Comparison of ENCODE assay signal across 30 cellular contexts in the genomic region with DNA sequence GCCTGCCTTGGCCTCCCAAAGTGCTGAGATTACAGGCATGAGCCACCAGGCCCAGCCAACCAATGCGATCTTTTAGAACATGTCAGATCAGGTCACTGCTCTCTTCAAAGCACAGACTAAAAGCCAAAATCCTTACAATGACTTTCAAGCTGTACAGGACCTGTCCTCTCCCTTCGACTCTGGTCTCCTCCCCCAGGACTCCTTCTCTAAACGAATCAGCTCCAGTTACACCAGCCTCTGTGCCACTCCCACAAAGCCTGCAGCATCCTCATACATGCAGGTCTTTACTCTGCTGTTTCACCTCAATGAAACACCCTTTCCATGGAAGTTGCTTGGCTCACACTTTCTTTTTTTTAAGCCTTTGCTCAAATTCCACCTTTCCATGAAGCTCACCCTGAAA.
"Had no signal": no experiment of that assay in that cellular context is flagged by ENCODE, and none has a peak within 500 bp of the region (broad histone marks: within the 10 kb centered on the region; RNA-seq: fewer than 3 reads in every experiment).

No MANE protein-coding gene starts in this region.

- H3K9me3 Mint-ChIP-seq: memory B cell; natural killer cell treated with Interleukin-12 subunit alpha and Interleukin-12 subunit beta and Interleukin-15 and Interleukin-18, amount 100 ng/mL, for 72 hours; neural crest cell; stimulated activated effector memory CD8-positive, alpha-beta T cell treated with anti-CD3 and anti-CD28 coated beads, Interleukin-12 subunit alpha, Interleukin-12 subunit beta, amount 100 ng/mL, for 72 hours; stimulated activated naive CD8-positive, alpha-beta T cell treated with anti-CD3 and anti-CD28 coated beads, Interleukin-15, Interleukin-2, amounts not matched to agents 100 ng/mL and 50 ng/mL, for 24 hours had no signal

- H3K27ac ChIP-seq: heart left ventricle, left ventricle myocardium inferior, ovary, prostate gland, skin epidermis, suprapubic skin, thoracic aorta, tibial artery, upper lobe of right lung had no signal

- H3K36me3 ChIP-seq: heart left ventricle, left ventricle myocardium inferior, ovary, prostate gland, suprapubic skin, thoracic aorta, tibial artery, upper lobe of right lung had no signal

- H3K4me3 Mint-ChIP-seq: immature natural killer cell; memory B cell; naive thymus-derived CD4-positive, alpha-beta T cell; natural killer cell treated with Interleukin-12 subunit alpha and Interleukin-12 subunit beta and Interleukin-15 and Interleukin-18, amount 100 ng/mL, for 72 hours; neural crest cell; stimulated activated effector memory CD8-positive, alpha-beta T cell treated with anti-CD3 and anti-CD28 coated beads, Interleukin-12 subunit alpha, Interleukin-12 subunit beta, amount 100 ng/mL, for 72 hours; stimulated activated naive CD8-positive, alpha-beta T cell treated with anti-CD3 and anti-CD28 coated beads, Interleukin-15, Interleukin-2, amounts not matched to agents 100 ng/mL and 50 ng/mL, for 24 hours had no signal

- H3K36me3 Mint-ChIP-seq: immature natural killer cell; memory B cell; naive thymus-derived CD4-positive, alpha-beta T cell; natural killer cell treated with Interleukin-12 subunit alpha and Interleukin-12 subunit beta and Interleukin-15 and Interleukin-18, amount 100 ng/mL, for 72 hours; stimulated activated effector memory CD8-positive, alpha-beta T cell treated with anti-CD3 and anti-CD28 coated beads, Interleukin-12 subunit alpha, Interleukin-12 subunit beta, amount 100 ng/mL, for 72 hours had no signal

- H3K27me3 ChIP-seq: heart left ventricle, ovary, suprapubic skin, tibial artery, upper lobe of right lung had no signal

- H3K4me3 ChIP-seq: heart left ventricle, left ventricle myocardium inferior, lung, mucosa of descending colon, ovary, prostate gland, skin epidermis, suprapubic skin, thoracic aorta, tibial artery, upper lobe of right lung had no signal

- DNase-seq: heart left ventricle; hypothalamus; immature natural killer cell; kidney; left colon; left ventricle myocardium inferior; midbrain; mucosa of descending colon; naive thymus-derived CD4-positive, alpha-beta T cell; ovary; retina; right cardiac atrium; stimulated activated CD4-positive, alpha-beta T cell treated with anti-CD3 and anti-CD28 coated beads, Interleukin-12 subunit alpha, Interleukin-12 subunit beta, amount 100 ng/mL, for 4 hours; stimulated activated CD4-positive, alpha-beta T cell treated with anti-CD3 and anti-CD28 coated beads, Interleukin-15, amount 100 ng/mL, for 24 hours; stimulated activated CD4-positive, alpha-beta T cell treated with anti-CD3 and anti-CD28 coated beads, Interleukin-4, amount 100 ng/mL, for 24 hours; stimulated activated naive CD4-positive, alpha-beta T cell; tibial artery; trophoblast cell; upper lobe of right lung had no signal

- H3K4me1 ChIP-seq: heart left ventricle, left ventricle myocardium inferior, prostate gland, suprapubic skin, tibial artery, upper lobe of right lung had no signal

- ATAC-seq: heart left ventricle; left colon; mucosa of descending colon; naive thymus-derived CD4-positive, alpha-beta T cell; right cardiac atrium; sciatic nerve; stimulated activated effector memory CD8-positive, alpha-beta T cell treated with anti-CD3 and anti-CD28 coated beads, Interleukin-12 subunit alpha, Interleukin-12 subunit beta, amount 100 ng/mL, for 72 hours; upper lobe of right lung had no signal

- H3K4me1 Mint-ChIP-seq: immature natural killer cell; memory B cell; naive thymus-derived CD4-positive, alpha-beta T cell; neural crest cell; stimulated activated effector memory CD8-positive, alpha-beta T cell treated with anti-CD3 and anti-CD28 coated beads, Interleukin-12 subunit alpha, Interleukin-12 subunit beta, amount 100 ng/mL, for 72 hours had no signal

- H3K27ac Mint-ChIP-seq: immature natural killer cell; memory B cell; naive thymus-derived CD4-positive, alpha-beta T cell; natural killer cell treated with Interleukin-12 subunit alpha and Interleukin-12 subunit beta and Interleukin-15 and Interleukin-18, amount 100 ng/mL, for 72 hours; stimulated activated effector memory CD8-positive, alpha-beta T cell treated with anti-CD3 and anti-CD28 coated beads, Interleukin-12 subunit alpha, Interleukin-12 subunit beta, amount 100 ng/mL, for 72 hours; stimulated activated naive CD8-positive, alpha-beta T cell treated with anti-CD3 and anti-CD28 coated beads, Interleukin-15, Interleukin-2, amounts not matched to agents 100 ng/mL and 50 ng/mL, for 24 hours had no signal
